Comparison of ENCODE assay signal across 28 cellular contexts in genomic region chr10:13693783-13694450, GRCh38.
"Had no signal": no experiment of that assay in that cellular context is flagged by ENCODE, and none has a peak within 500 bp of the region (broad histone marks: within the 10 kb centered on the region; RNA-seq: fewer than 3 reads in every experiment).

No MANE protein-coding gene starts in this region.

- H3K27ac ChIP-seq: epithelial cell of prostate, esophagus squamous epithelium, skin epidermis, upper lobe of right lung had no signal

- DNase-seq: activated CD4-positive, alpha-beta T cell treated with anti-CD3 and anti-CD28 coated beads for 4 hours; activated CD4-positive, alpha-beta T cell treated with anti-CD3 and anti-CD28 coated beads, Interleukin-2, amount 50 U/mL, for 4 hours; activated naive CD4-positive, alpha-beta T cell; activated T-cell treated with anti-CD3 and anti-CD28 coated beads for 4 hours; activated T-cell treated with anti-CD3 and anti-CD28 coated beads, Interleukin-2, amount 50 U/mL, for 72 hours; anterior cingulate cortex; esophagus squamous epithelium; foreskin melanocyte; mammary epithelial cell; midbrain; naive thymus-derived CD4-positive, alpha-beta T cell; stimulated activated CD4-positive, alpha-beta T cell treated with anti-CD3 and anti-CD28 coated beads, Interleukin-4, amount 100 ng/mL, for 4 hours; stimulated activated CD8-positive, alpha-beta memory T cell treated with anti-CD3 and anti-CD28 coated beads, Interleukin-4, amount 100 ng/mL, for 48 hours; stimulated activated naive CD8-positive, alpha-beta T cell treated with anti-CD3 and anti-CD28 coated beads, Interleukin-15, amount 100 ng/mL, for 72 hours; substantia nigra; T-helper 1 cell; upper lobe of right lung had no signal

- H3K4me3 Mint-ChIP-seq: activated naive CD8-positive, alpha-beta T cell; activated T-cell treated with anti-CD3 and anti-CD28 coated beads, Interleukin-2, amount 50 U/mL, for 72 hours; central memory CD8-positive, alpha-beta T cell; dendritic cell treated with granulocyte-macrophage colony-stimulating factor and Interleukin-4, amounts not matched to agents 40 ng/mL and 50 ng/mL, for 4 days; naive thymus-derived CD4-positive, alpha-beta T cell; stimulated activated memory B cell treated with anti-CD40 and anti-IgM and Interleukin-4, amounts not matched to agents 10 μg/mL and 1 μg/mL and 100 μg/mL, for 72 hours; stimulated activated naive CD8-positive, alpha-beta T cell treated with anti-CD3 and anti-CD28 coated beads, Interleukin-15, amount 100 ng/mL, for 72 hours; T-helper 2 cell treated with Interferon-gamma antibody and Interleukin-4, amounts not matched to agents 5 μg/mL and 100 μg/mL, for 36 hours had no signal

- FAIRE-seq: bronchial epithelial cell, islet of Langerhans had no signal

- H3K9me3 ChIP-seq: esophagus squamous epithelium, upper lobe of right lung had no signal

- H3K9me3 Mint-ChIP-seq: activated T-cell treated with anti-CD3 and anti-CD28 coated beads, Interleukin-2, amount 50 U/mL, for 72 hours; central memory CD8-positive, alpha-beta T cell; dendritic cell treated with granulocyte-macrophage colony-stimulating factor and Interleukin-4, amounts not matched to agents 40 ng/mL and 50 ng/mL, for 4 days; naive thymus-derived CD4-positive, alpha-beta T cell; stimulated activated memory B cell treated with anti-CD40 and anti-IgM and Interleukin-4, amounts not matched to agents 10 μg/mL and 1 μg/mL and 100 μg/mL, for 72 hours; stimulated activated naive CD8-positive, alpha-beta T cell treated with anti-CD3 and anti-CD28 coated beads, Interleukin-15, amount 100 ng/mL, for 72 hours; T-helper 2 cell treated with Interferon-gamma antibody and Interleukin-4, amounts not matched to agents 5 μg/mL and 100 μg/mL, for 36 hours had no signal

- H3K27ac Mint-ChIP-seq: activated naive CD8-positive, alpha-beta T cell; activated T-cell treated with anti-CD3 and anti-CD28 coated beads, Interleukin-2, amount 50 U/mL, for 72 hours; dendritic cell treated with granulocyte-macrophage colony-stimulating factor and Interleukin-4, amounts not matched to agents 40 ng/mL and 50 ng/mL, for 4 days; naive thymus-derived CD4-positive, alpha-beta T cell; progenitor cell of endocrine pancreas; stimulated activated memory B cell treated with anti-CD40 and anti-IgM and Interleukin-4, amounts not matched to agents 10 μg/mL and 1 μg/mL and 100 μg/mL, for 72 hours; stimulated activated naive CD8-positive, alpha-beta T cell treated with anti-CD3 and anti-CD28 coated beads, Interleukin-15, amount 100 ng/mL, for 72 hours; T-helper 2 cell treated with Interferon-gamma antibody and Interleukin-4, amounts not matched to agents 5 μg/mL and 100 μg/mL, for 36 hours had no signal

- H3K27me3 ChIP-seq: esophagus squamous epithelium, upper lobe of right lung had no signal

- ATAC-seq: activated T-cell treated with anti-CD3 and anti-CD28 coated beads, Interleukin-2, amount 50 U/mL, for 72 hours; naive thymus-derived CD4-positive, alpha-beta T cell; sciatic nerve; stimulated activated memory B cell treated with anti-CD40 and anti-IgM and Interleukin-4, amounts not matched to agents 10 μg/mL and 1 μg/mL and 100 μg/mL, for 72 hours; stimulated activated naive CD8-positive, alpha-beta T cell treated with anti-CD3 and anti-CD28 coated beads, Interleukin-15, amount 100 ng/mL, for 72 hours; upper lobe of right lung had no signal

- H3K36me3 Mint-ChIP-seq: activated naive CD8-positive, alpha-beta T cell; stimulated activated memory B cell treated with anti-CD40 and anti-IgM and Interleukin-4, amounts not matched to agents 10 μg/mL and 1 μg/mL and 100 μg/mL, for 72 hours had no signal

- H3K4me3 ChIP-seq: esophagus squamous epithelium, skin epidermis, upper lobe of right lung had no signal

- H3K4me1 Mint-ChIP-seq: central memory CD8-positive, alpha-beta T cell; naive thymus-derived CD4-positive, alpha-beta T cell; stimulated activated memory B cell treated with anti-CD40 and anti-IgM and Interleukin-4, amounts not matched to agents 10 μg/mL and 1 μg/mL and 100 μg/mL, for 72 hours; stimulated activated naive CD8-positive, alpha-beta T cell treated with anti-CD3 and anti-CD28 coated beads, Interleukin-15, amount 100 ng/mL, for 72 hours had no signal
